ENCODE assay signal across 9 cellular contexts in genomic region chr9:3435732-3436131, GRCh38.
"Had no signal": no experiment of that assay in that cellular context is flagged by ENCODE, and none has a peak within 500 bp of the region (broad histone marks: within the 10 kb centered on the region; RNA-seq: fewer than 3 reads in every experiment).

No MANE protein-coding gene starts in this region.

- ATAC-seq: sciatic nerve had no signal

- DNase-seq: activated CD4-positive, alpha-beta T cell treated with anti-CD3 and anti-CD28 coated beads, Interleukin-2, amount 10 ng/mL, durations not matched to agents 7 days and 5 days; activated CD4-positive, CD25-positive, alpha-beta regulatory T cell; activated CD8-positive, alpha-beta memory T cell treated with anti-CD3 and anti-CD28 coated beads for 24 hours; anterior cingulate cortex; kidney; mesendoderm; spleen; trophoblast cell had no signal
